ENCODE assay signal across 29 cellular contexts in genomic region chr4:183700407-183700806, GRCh38.
"Had no signal": no experiment of that assay in that cellular context is flagged by ENCODE, and none has a peak within 500 bp of the region (broad histone marks: within the 10 kb centered on the region; RNA-seq: fewer than 3 reads in every experiment).

No MANE protein-coding gene starts in this region.

- H3K9me3 Mint-ChIP-seq: activated CD4-positive, alpha-beta memory T cell treated with anti-CD3 and anti-CD28 coated beads for 36 hours; activated T-cell treated with anti-CD3 and anti-CD28 coated beads, Interleukin-2, amount 50 U/mL, for 24 hours; activated T-helper 17 cell treated with anti-CD3 and anti-CD28 coated beads, Interleukin-2, amount 50 U/mL, for 72 hours; naive B cell; stimulated activated memory B cell treated with anti-CD40 and anti-IgM and Interleukin-4, amounts not matched to agents 10 μg/mL and 1 μg/mL and 100 μg/mL, for 72 hours; stimulated activated naive CD8-positive, alpha-beta T cell treated with anti-CD3 and anti-CD28 coated beads, Interleukin-15, amount 100 ng/mL, for 72 hours had no signal

- H3K4me3 ChIP-seq: esophagus muscularis mucosa, heart left ventricle, ovary, smooth muscle cell had no signal

- H3K36me3 ChIP-seq: ovary had no signal

- H3K9me3 ChIP-seq: esophagus muscularis mucosa had no signal

- H3K4me2 ChIP-seq: smooth muscle cell had no signal

- H3K27me3 Mint-ChIP-seq: activated CD4-positive, alpha-beta memory T cell treated with anti-CD3 and anti-CD28 coated beads for 36 hours; activated T-cell treated with anti-CD3 and anti-CD28 coated beads, Interleukin-2, amount 50 U/mL, for 24 hours; activated T-helper 17 cell treated with anti-CD3 and anti-CD28 coated beads, Interleukin-2, amount 50 U/mL, for 72 hours; naive B cell; progenitor cell of endocrine pancreas; stimulated activated memory B cell treated with anti-CD40 and anti-IgM and Interleukin-4, amounts not matched to agents 10 μg/mL and 1 μg/mL and 100 μg/mL, for 72 hours; stimulated activated naive CD8-positive, alpha-beta T cell treated with anti-CD3 and anti-CD28 coated beads, Interleukin-15, amount 100 ng/mL, for 72 hours had no signal

- H3K4me1 ChIP-seq: esophagus muscularis mucosa, foreskin keratinocyte, heart left ventricle had no signal

- FAIRE-seq: astrocyte had no signal

- H3K27me3 ChIP-seq: brain microvascular endothelial cell, esophagus muscularis mucosa, foreskin keratinocyte, heart left ventricle, ovary had no signal

- DNase-seq: activated CD4-positive, alpha-beta memory T cell treated with anti-CD3 and anti-CD28 coated beads for 36 hours; activated CD4-positive, alpha-beta T cell treated with anti-CD3 and anti-CD28 coated beads for 48 hours; activated CD8-positive, alpha-beta memory T cell treated with anti-CD3 and anti-CD28 coated beads, Interleukin-2, amount 50 U/mL, for 48 hours; activated gamma-delta T cell treated with Interleukin-2 at 50 U/mL for 16 hours; activated naive CD4-positive, alpha-beta T cell treated with anti-CD3 and anti-CD28 coated beads, Interleukin-2, amount 50 U/mL, for 16 hours; activated T-cell treated with anti-CD3 and anti-CD28 coated beads, Interleukin-2, amount 50 U/mL, for 24 hours; amniotic stem cell; brain microvascular endothelial cell; caudate nucleus; cortex of kidney; heart left ventricle; left ventricle myocardium superior; naive B cell; nephron progenitor cell; ovary; stimulated activated CD4-positive, alpha-beta T cell treated with anti-CD3 and anti-CD28 coated beads, Interleukin-1b, Interleukin-23, amount 100 ng/mL, for 48 hours; stimulated activated CD4-positive, alpha-beta T cell treated with anti-CD3 and anti-CD28 coated beads, Interleukin-4, amount 100 ng/mL, for 4 hours; stimulated activated CD8-positive, alpha-beta memory T cell treated with anti-CD3 and anti-CD28 coated beads, Interleukin-4, amount 100 ng/mL, for 48 hours; stimulated activated naive CD8-positive, alpha-beta T cell treated with anti-CD3 and anti-CD28 coated beads, Interleukin-15, amount 100 ng/mL, for 72 hours; substantia nigra; WERI-Rb-1 had no signal

- H3K4me3 Mint-ChIP-seq: activated CD4-positive, alpha-beta memory T cell treated with anti-CD3 and anti-CD28 coated beads for 36 hours; activated T-cell treated with anti-CD3 and anti-CD28 coated beads, Interleukin-2, amount 50 U/mL, for 24 hours; activated T-helper 17 cell treated with anti-CD3 and anti-CD28 coated beads, Interleukin-2, amount 50 U/mL, for 72 hours; mesothelial cell of epicardium; naive B cell; nephron progenitor cell; stimulated activated memory B cell treated with anti-CD40 and anti-IgM and Interleukin-4, amounts not matched to agents 10 μg/mL and 1 μg/mL and 100 μg/mL, for 72 hours; stimulated activated naive CD8-positive, alpha-beta T cell treated with anti-CD3 and anti-CD28 coated beads, Interleukin-15, amount 100 ng/mL, for 72 hours had no signal

- H3K27ac Mint-ChIP-seq: activated CD4-positive, alpha-beta memory T cell treated with anti-CD3 and anti-CD28 coated beads for 36 hours; activated T-cell treated with anti-CD3 and anti-CD28 coated beads, Interleukin-2, amount 50 U/mL, for 24 hours; activated T-helper 17 cell treated with anti-CD3 and anti-CD28 coated beads, Interleukin-2, amount 50 U/mL, for 72 hours; mesothelial cell of epicardium; nephron progenitor cell; progenitor cell of endocrine pancreas; stimulated activated memory B cell treated with anti-CD40 and anti-IgM and Interleukin-4, amounts not matched to agents 10 μg/mL and 1 μg/mL and 100 μg/mL, for 72 hours; stimulated activated naive CD8-positive, alpha-beta T cell treated with anti-CD3 and anti-CD28 coated beads, Interleukin-15, amount 100 ng/mL, for 72 hours had no signal

- H3K27ac ChIP-seq: brain microvascular endothelial cell, esophagus muscularis mucosa, foreskin keratinocyte, heart left ventricle, ovary, WERI-Rb-1 had no signal

- H3K4me1 Mint-ChIP-seq: mesothelial cell of epicardium; nephron progenitor cell; stimulated activated memory B cell treated with anti-CD40 and anti-IgM and Interleukin-4, amounts not matched to agents 10 μg/mL and 1 μg/mL and 100 μg/mL, for 72 hours; stimulated activated naive CD8-positive, alpha-beta T cell treated with anti-CD3 and anti-CD28 coated beads, Interleukin-15, amount 100 ng/mL, for 72 hours had no signal
